ENCODE assay signal across 22 cellular contexts in the genomic region with DNA sequence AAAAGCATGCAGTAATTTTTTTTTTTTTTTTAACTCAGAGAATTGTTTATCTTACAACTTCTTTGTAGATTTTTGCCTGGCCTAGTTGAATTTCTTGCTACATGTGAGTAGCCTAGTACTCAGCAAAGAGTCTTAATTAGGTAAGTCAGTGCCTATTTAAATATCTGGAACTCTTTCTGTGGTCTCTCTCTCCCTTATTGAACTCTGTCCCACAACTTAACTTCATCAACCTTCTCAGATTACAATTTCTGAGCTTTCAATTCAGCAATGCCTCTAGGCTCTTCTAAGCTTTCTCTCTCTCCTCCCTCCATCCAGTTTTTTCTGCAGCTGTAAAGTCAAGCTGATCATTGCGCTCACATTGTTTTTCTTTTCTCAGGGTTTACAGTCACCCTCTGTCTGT.
DNase-seq lines count a peak whose midpoint lies in the region; TF ChIP-seq lines count a peak whose summit lies in the region.
"Had no signal": no experiment of that assay in that cellular context is flagged by ENCODE, and none has a peak within 500 bp of the region (broad histone marks: within the 10 kb centered on the region; RNA-seq: fewer than 3 reads in every experiment).

No MANE protein-coding gene starts in this region.

- intact Hi-C loops in MCF 10A (cut with micrococcal nuclease) (no loop called here), breast epithelium (cut with DNase I; ENCODE audit: low total_unique reads) (no loop called here)

- no peak for TF ChIP-seq POLR2A in breast epithelium (IDR thresholded peaks at IDR 0.05)

- H3K9ac ChIP-seq in adipocyte (ENCODE audit: low read length): peak overlapping the region; percentile 4
- H3K9ac ChIP-seq in MM.1S (ENCODE audit: low read length): no peak overlapping the region
- H3K9ac ChIP-seq: BLaER1 treated with 17β-estradiol and CSF1 and Interleukin-3, amounts not matched to agents 10 nM and 100 nM had no signal

- TF ChIP-seq CTCF in MCF 10A (IDR thresholded peaks at IDR 0.05; ENCODE audit: unreplicated experiment) (no peak), breast epithelium (IDR thresholded peaks at IDR 0.05) (no peak), MM.1S (IDR thresholded peaks at IDR 0.05; ENCODE audit: low read length) (no peak), GM13977 (IDR thresholded peaks at IDR 0.05; ENCODE audit: extremely low read depth, insufficient read depth, missing control alignments) (no peak)

- DNase-seq in MCF 10A (ENCODE audit: unreplicated experiment) (peak; percentile 2), breast epithelium (ENCODE audit: low spot score in 2 of 2) (no peak), adipocyte (ENCODE audit: low read depth) (peak; percentile 11), fibroblast of the conjunctiva (ENCODE audit: low read depth) (peak; percentile 45), MM.1S (no peak), GM19238 (ENCODE audit: insufficient read length, low spot score) (no peak), GM13977 (ENCODE audit: low spot score) (no peak), MG63 (no peak)
- DNase-seq: activated gamma-delta T cell treated with Interleukin-2 at 50 U/mL for 16 hours; EL; foreskin melanocyte; kidney glomerular epithelial cell; mesendoderm; natural killer cell; NCI-H187; NCI-H446 treated with DMSO at 0.1 percent for 48 hours; posterior cingulate gyrus; SHP77; small intestine; stimulated activated CD4-positive, alpha-beta T cell treated with anti-CD3 and anti-CD28 coated beads, Interleukin-4, amount 100 ng/mL, for 4 hours; T-cell had no signal

- H3K27ac ChIP-seq in breast epithelium (no peak overlapping the region), MM.1S (ENCODE audit: low read length) (no peak overlapping the region)
- H3K27ac ChIP-seq: BLaER1 treated with 17β-estradiol and CSF1 and Interleukin-3, amounts not matched to agents 10 nM and 100 nM had no signal

- no peaks in the 10 kb centered on the region for H3K4me1 Mint-ChIP-seq in MCF 10A (ENCODE audit: insufficient read depth, unreplicated experiment)
- H3K4me1 Mint-ChIP-seq: natural killer cell, T-cell had no signal

- CTCF ChIA-PET in MCF 10A (lab: Yijun Ruan, JAX): no interaction called here

- H3K4me1 ChIP-seq in breast epithelium: no peaks in the 10 kb centered on the region
- H3K4me1 ChIP-seq in adipocyte (ENCODE audit: control insufficient read depth, insufficient read depth, low read length): peaks cover 7% of the 10 kb centered on the region
- no peaks in the 10 kb centered on the region for H3K4me1 ChIP-seq in MM.1S (ENCODE audit: low read length)
- H3K4me1 ChIP-seq: BLaER1 treated with 17β-estradiol and CSF1 and Interleukin-3, amounts not matched to agents 10 nM and 100 nM had no signal

- H3K9me3 Mint-ChIP-seq in MCF 10A (ENCODE audit: unreplicated experiment): no peaks in the 10 kb centered on the region

- H3K9me2 ChIP-seq in MM.1S (replicated peaks; ENCODE audit: insufficient read depth, low read length): no peaks in the 10 kb centered on the region

- H3K27ac Mint-ChIP-seq in MCF 10A (ENCODE audit: low read depth, unreplicated experiment): no peak overlapping the region
- H3K27ac Mint-ChIP-seq: natural killer cell, T-cell had no signal

- no peaks in the 10 kb centered on the region for H3K9me3 ChIP-seq in breast epithelium
- H3K9me3 ChIP-seq in adipocyte (ENCODE audit: control insufficient read depth, low read length): no peaks in the 10 kb centered on the region
- no peaks in the 10 kb centered on the region for H3K9me3 ChIP-seq in MM.1S (replicated peaks; ENCODE audit: insufficient read depth, low read length)
- H3K9me3 ChIP-seq in MG63: no peaks in the 10 kb centered on the region
- H3K9me3 ChIP-seq: BLaER1 treated with 17β-estradiol and CSF1 and Interleukin-3, amounts not matched to agents 10 nM and 100 nM had no signal

- no peaks in the 10 kb centered on the region for H3K27me3 ChIP-seq in breast epithelium
- no peaks in the 10 kb centered on the region for H3K27me3 ChIP-seq in adipocyte (replicated peaks; ENCODE audit: control insufficient read depth, insufficient read depth, low read length)
- H3K27me3 ChIP-seq in MM.1S (replicated peaks; ENCODE audit: insufficient read depth, low read length): no peaks in the 10 kb centered on the region
- H3K27me3 ChIP-seq in MG63: no peaks in the 10 kb centered on the region
- H3K27me3 ChIP-seq: BLaER1 treated with 17β-estradiol and CSF1 and Interleukin-3, amounts not matched to agents 10 nM and 100 nM had no signal

- no peaks in the 10 kb centered on the region for H3K27me3 Mint-ChIP-seq in MCF 10A (ENCODE audit: insufficient read depth, unreplicated experiment)
- H3K27me3 Mint-ChIP-seq: T-cell had no signal

- no TSS peak for BruUV-seq in MCF 10A (replicated peaks; lab: Mats Ljungman, UMichigan)

- no peak overlapping the region for H3K4me3 ChIP-seq in breast epithelium
- peak overlapping the region; percentile 18 for H3K4me3 ChIP-seq in adipocyte (ENCODE audit: low read length)
- H3K4me3 ChIP-seq in MM.1S (ENCODE audit: low read length): no peak overlapping the region
- H3K4me3 ChIP-seq in MG63: no peak overlapping the region
- H3K4me3 ChIP-seq: BLaER1 treated with 17β-estradiol and CSF1 and Interleukin-3, amounts not matched to agents 10 nM and 100 nM had no signal

- no peak overlapping the region for H2AFZ ChIP-seq in MM.1S (ENCODE audit: low read length)

- no peaks in the 10 kb centered on the region for H3K79me2 ChIP-seq in MM.1S (ENCODE audit: low read length)

- H3K36me3 Mint-ChIP-seq in MCF 10A (ENCODE audit: insufficient read depth, unreplicated experiment): no peaks in the 10 kb centered on the region
- H3K36me3 Mint-ChIP-seq: T-cell had no signal

- in situ Hi-C loops in GM13977 (cut with MboI; ENCODE audit: low pct_unique_long_range_greater_than_20kb, low sequenced_read_pairs, unreplicated experiment): no loop called here

- no peak overlapping the region for H3K4me2 ChIP-seq in MM.1S (ENCODE audit: low read depth, low read length)
- H3K4me2 ChIP-seq: BLaER1 treated with 17β-estradiol and CSF1 and Interleukin-3, amounts not matched to agents 10 nM and 100 nM had no signal

- H3K4me3 Mint-ChIP-seq in MCF 10A (ENCODE audit: unreplicated experiment): no peak overlapping the region
- H3K4me3 Mint-ChIP-seq: natural killer cell, T-cell had no signal

- no peaks in the 10 kb centered on the region for H4K20me1 ChIP-seq in MM.1S (ENCODE audit: insufficient read depth, low read length)
- H4K20me1 ChIP-seq: BLaER1 treated with 17β-estradiol and CSF1 and Interleukin-3, amounts not matched to agents 10 nM and 100 nM had no signal

- POLR2A ChIA-PET in MCF 10A (lab: Yijun Ruan, JAX): interaction anchor here (1.5 kb wide), 1 partner anchor 26 kb away, joined by 3 read pairs; no protein-coding TSS in a partner anchor

- no peaks in the 10 kb centered on the region for H3K36me3 ChIP-seq in breast epithelium
- H3K36me3 ChIP-seq in adipocyte (ENCODE audit: control insufficient read depth, insufficient read depth, low read length, severe bottlenecking): no peaks in the 10 kb centered on the region
- H3K36me3 ChIP-seq in MM.1S (replicated peaks; ENCODE audit: insufficient read depth, low read length): no peaks in the 10 kb centered on the region
- H3K36me3 ChIP-seq in MG63: no peaks in the 10 kb centered on the region
- H3K36me3 ChIP-seq: BLaER1 treated with 17β-estradiol and CSF1 and Interleukin-3, amounts not matched to agents 10 nM and 100 nM had no signal

- H3F3A ChIP-seq in MM.1S (ENCODE audit: insufficient read depth, low read length): no peaks in the 10 kb centered on the region

Comparison
In these comparisons a context has a peak if more than half of its experiments do, and no peak if none do; other contexts are left out.
1. DNase-seq: peak in MCF 10A (single experiment), adipocyte (single experiment) and fibroblast of the conjunctiva (single experiment); none in breast epithelium (0 of 2), MM.1S (single experiment), GM19238 (single experiment), GM13977 (single experiment) and MG63 (single experiment).